8 cellular contexts compared by ENCODE assay signal in the genomic region with DNA sequence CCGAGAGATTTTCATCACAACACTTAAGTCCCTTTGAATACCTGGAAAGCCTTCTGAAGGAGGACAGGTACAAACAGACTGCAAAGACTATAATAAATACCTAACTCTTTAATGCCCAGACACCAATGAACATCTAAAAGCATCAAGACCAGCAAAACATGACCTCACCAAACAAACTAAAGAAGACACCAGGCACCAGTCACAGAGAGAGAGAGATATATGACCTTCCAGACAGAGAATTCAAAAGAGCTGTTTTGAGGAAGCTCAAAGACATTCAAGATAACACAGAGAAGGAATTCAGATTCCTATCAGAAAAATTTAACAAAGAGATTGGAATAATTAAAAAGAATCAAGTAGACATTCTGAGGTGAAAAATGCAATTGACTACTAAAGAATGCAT.
"Had no signal": no experiment of that assay in that cellular context is flagged by ENCODE, and none has a peak within 500 bp of the region (broad histone marks: within the 10 kb centered on the region; RNA-seq: fewer than 3 reads in every experiment).

No MANE protein-coding gene starts in this region.

- H3K4me2 ChIP-seq: GM23338 had no signal

- H3K36me3 ChIP-seq: HAP-1 had no signal

- H3K4me1 ChIP-seq: HAP-1 had no signal

- DNase-seq: H7, HFFc6, IMR-90, KBM-7 had no signal

- H3K27ac ChIP-seq: HL-60 had no signal

- H3K4me3 ChIP-seq: GM23338, HAP-1 had no signal

- H3K9me3 ChIP-seq: HAP-1 had no signal

- H2AFZ ChIP-seq: GM23338 had no signal

- H3K9me3 Mint-ChIP-seq: HFFc6 had no signal

- FAIRE-seq: HTR-8/SVneo had no signal

- H3K4me3 Mint-ChIP-seq: GM23338, HFFc6 had no signal
